In the genomic region with DNA sequence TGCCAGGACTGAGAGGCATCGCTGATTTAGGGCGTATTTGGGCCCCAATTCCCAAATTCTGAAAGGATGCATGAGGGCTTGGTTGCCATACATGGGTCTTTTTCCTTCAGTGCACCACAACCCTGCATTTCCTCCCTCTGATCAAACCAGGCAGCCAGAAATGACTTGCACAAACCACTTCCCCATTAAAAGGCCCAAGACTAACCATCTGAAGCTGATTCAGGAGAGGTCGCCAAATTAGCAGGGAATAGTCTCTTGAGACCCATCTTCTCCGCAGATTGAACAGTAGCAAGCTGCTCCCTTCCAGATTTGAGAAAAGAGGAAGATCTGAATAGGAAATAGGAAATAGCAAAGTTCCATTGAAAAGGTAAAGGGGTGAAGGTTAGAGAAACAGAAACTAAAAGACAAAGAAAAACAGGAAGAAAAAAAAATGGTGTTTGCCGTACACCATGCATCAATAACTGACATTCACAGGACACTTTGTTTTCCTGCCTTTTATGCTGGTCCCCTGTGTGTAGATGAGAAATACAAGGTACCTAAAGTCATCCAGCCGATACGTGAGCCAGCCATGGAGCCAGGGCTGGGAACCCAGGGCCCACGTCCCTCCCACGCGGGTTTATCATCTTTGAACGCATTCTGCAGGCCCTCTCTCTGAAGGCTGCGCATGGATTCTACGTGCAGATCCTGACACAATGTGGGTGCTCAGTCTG, we compare ENCODE assay signal across 8 cellular contexts.
DNase-seq lines count a peak whose midpoint lies in the region; ATAC-seq and TF ChIP-seq lines count a peak whose summit lies in the region.

No MANE protein-coding gene starts in this region.

- no peaks in the 10 kb centered on the region for H3K27me3 ChIP-seq in foreskin keratinocyte

- H3K4me3 ChIP-seq in coronary artery, result peak overlapping the region; percentile 40

- no peaks in the 10 kb centered on the region for H3K4me1 ChIP-seq in foreskin keratinocyte

- TF ChIP-seq CTCF in coronary artery (IDR thresholded peaks at IDR 0.05), result no peak
- no peak for TF ChIP-seq CTCF in foreskin keratinocyte (conservative IDR thresholded peaks at IDR 0.05)

- peak; percentile 76 for ATAC-seq in GM21367 (IDR thresholded peaks at IDR 0.05; ENCODE audit: unreplicated experiment)
- ATAC-seq in foreskin keratinocyte, result no peak

- peak overlapping the region in 1 of 2 donors; percentile 46 for H3K27ac ChIP-seq in coronary artery
- no peak overlapping the region for H3K27ac ChIP-seq in foreskin keratinocyte

- DNase-seq in DMS 273 treated with DMSO at 0.1 percent for 48 hours (lab: John Stamatoyannopoulos, UW) (peak; percentile 28), KG1 (lab: John Stamatoyannopoulos, UW) (peak; percentile 59), coronary artery (ENCODE audit: low spot score) (no peak), NCI-H526 treated with DMSO at 0.1 percent for 48 hours (lab: John Stamatoyannopoulos, UW) (no peak), NCI-H2227 treated with DMSO at 0.1 percent for 48 hours (lab: John Stamatoyannopoulos, UW) (no peak), NCI-H2029 (lab: John Stamatoyannopoulos, UW) (no peak), foreskin keratinocyte (no peak)

Comparison
In these comparisons a context has a peak if more than half of its experiments do, and no peak if none do; other contexts are left out.
1. DNase-seq: peak in DMS 273 treated with DMSO at 0.1 percent for 48 hours (single experiment) and KG1 (single experiment); none in coronary artery (single experiment), NCI-H526 treated with DMSO at 0.1 percent for 48 hours (single experiment), NCI-H2227 treated with DMSO at 0.1 percent for 48 hours (single experiment), NCI-H2029 (single experiment) and foreskin keratinocyte (0 of 2).